14 cellular contexts compared by ENCODE assay signal in genomic region chr17:64016974-64017373, GRCh38. TPM values are rescaled to one million over a fixed set of nuclear protein-coding genes. Genes with fewer than 3 reads are reported as not detected.
DNase-seq lines count a peak whose midpoint lies in the region; ATAC-seq and TF ChIP-seq lines count a peak whose summit lies in the region.
"Had no signal": no experiment of that assay in that cellular context is flagged by ENCODE, and none has a peak within 500 bp of the region (broad histone marks: within the 10 kb centered on the region; RNA-seq: fewer than 3 reads in every experiment).

No MANE protein-coding gene starts in this region.

- H3K36me3 Mint-ChIP-seq in activated naive CD4-positive, alpha-beta T cell treated with anti-CD3 and anti-CD28 coated beads, Interleukin-2, amount 50 U/mL, for 24 hours: peaks cover 7% of the 10 kb centered on the region

- H3K27me3 ChIP-seq in SU-DHL-6 (ENCODE audit: low read length) (no peaks in the 10 kb centered on the region), esophagus muscularis mucosa (peaks cover 0 to 6% (median 0%) of the 10 kb centered on the region in 4 donors), thyroid gland (no peaks in the 10 kb centered on the region)
- H3K27me3 ChIP-seq: left lung, neutrophil had no signal

- intact Hi-C loops in esophagus muscularis mucosa (cut with DNase I) (no loop called here), thyroid gland (cut with DNase I) (no loop called here), lower leg skin (cut with DNase I; ENCODE audit: low total_unique reads) (no loop called here)

- peaks cover 54% of the 10 kb centered on the region for H3F3A ChIP-seq in SU-DHL-6 (ENCODE audit: insufficient read depth)

- no peaks in the 10 kb centered on the region for H3K27me3 Mint-ChIP-seq in activated naive CD4-positive, alpha-beta T cell treated with anti-CD3 and anti-CD28 coated beads, Interleukin-2, amount 50 U/mL, for 24 hours

- no peaks in the 10 kb centered on the region for H4K20me1 ChIP-seq in SU-DHL-6 (ENCODE audit: low read depth, low read length)

- TF ChIP-seq CTCF in SU-DHL-6 (IDR thresholded peaks at IDR 0.05; ENCODE audit: insufficient read depth, low read length, poor library complexity, severe bottlenecking): no peak
- TF ChIP-seq CTCF in esophagus muscularis mucosa (IDR thresholded peaks at IDR 0.05): no peak
- no peak for TF ChIP-seq CTCF in thyroid gland (IDR thresholded peaks at IDR 0.05)
- TF ChIP-seq CTCF in lower leg skin (IDR thresholded peaks at IDR 0.05): no peak

- peak overlapping the region; percentile 65 for H3K4me3 ChIP-seq in SU-DHL-6 (ENCODE audit: insufficient read depth, low read length, poor library complexity, severe bottlenecking)
- no peak overlapping the region for H3K4me3 ChIP-seq in esophagus muscularis mucosa
- no peak overlapping the region for H3K4me3 ChIP-seq in thyroid gland (replicated peaks in 1 of 3)
- no peak overlapping the region for H3K4me3 ChIP-seq in lower leg skin (ENCODE audit: low read depth, poor library complexity, severe bottlenecking)
- H3K4me3 ChIP-seq: left lung had no signal

- TF ChIP-seq POLR2A in esophagus muscularis mucosa (IDR thresholded peaks at IDR 0.05; ENCODE audit: low read depth) (no peak), thyroid gland (IDR thresholded peaks at IDR 0.05) (no peak), lower leg skin (IDR thresholded peaks at IDR 0.05) (no peak)

- no peak for ATAC-seq in HG03442 (IDR thresholded peaks at IDR 0.05; ENCODE audit: unreplicated experiment)
- ATAC-seq: left lung had no signal

- DNase-seq in activated naive CD4-positive, alpha-beta T cell treated with Interleukin-2 at 50 U/mL for 16 hours: no peak
- DNase-seq in esophagus muscularis mucosa (ENCODE audit: extremely low spot score) (no peak), thyroid gland (no peak), lower leg skin (ENCODE audit: low spot score in 2 of 2) (no peak), occipital lobe (lab: John Stamatoyannopoulos, UW) (no peak)
- DNase-seq: EL; hippocampal formation; left lung; stimulated activated CD4-positive, alpha-beta T cell treated with anti-CD3 and anti-CD28 coated beads, Interleukin-12 subunit alpha, Interleukin-12 subunit beta, amount 100 ng/mL, for 4 hours had no signal

- H3K27ac Mint-ChIP-seq in activated naive CD4-positive, alpha-beta T cell treated with anti-CD3 and anti-CD28 coated beads, Interleukin-2, amount 50 U/mL, for 24 hours: peak overlapping the region; percentile 75

- H3K9me3 Mint-ChIP-seq in activated naive CD4-positive, alpha-beta T cell treated with anti-CD3 and anti-CD28 coated beads, Interleukin-2, amount 50 U/mL, for 24 hours: no peaks in the 10 kb centered on the region

- H3K4me3 Mint-ChIP-seq in activated naive CD4-positive, alpha-beta T cell treated with anti-CD3 and anti-CD28 coated beads, Interleukin-2, amount 50 U/mL, for 24 hours: peak overlapping the region; percentile 80

- peaks cover 73% of the 10 kb centered on the region for H3K4me1 Mint-ChIP-seq in activated naive CD4-positive, alpha-beta T cell treated with anti-CD3 and anti-CD28 coated beads, Interleukin-2, amount 50 U/mL, for 24 hours

- no peaks in the 10 kb centered on the region for H3K36me3 ChIP-seq in SU-DHL-6 (ENCODE audit: low read length)
- no peaks in the 10 kb centered on the region for H3K36me3 ChIP-seq in esophagus muscularis mucosa
- H3K36me3 ChIP-seq in thyroid gland: no peaks in the 10 kb centered on the region
- H3K36me3 ChIP-seq: left lung, neutrophil had no signal

- peak overlapping the region; percentile 98 for H3K27ac ChIP-seq in SU-DHL-6 (ENCODE audit: low read depth, low read length)
- H3K27ac ChIP-seq in esophagus muscularis mucosa (replicated peaks in 1 of 4): peak overlapping the region in 3 of 4 donors; percentile 2 to 55 (median 35)
- peak overlapping the region in 2 of 3 donors; percentile 31 to 47 for H3K27ac ChIP-seq in thyroid gland
- H3K27ac ChIP-seq: neutrophil had no signal

- H2AFZ ChIP-seq in SU-DHL-6 (ENCODE audit: low read depth, low read length, severe bottlenecking): peak overlapping the region; percentile 52

- no peak for TF ChIP-seq EP300 in esophagus muscularis mucosa (IDR thresholded peaks at IDR 0.05)

- H3K79me2 ChIP-seq in SU-DHL-6 (ENCODE audit: insufficient read depth, low read length): peaks cover 63% of the 10 kb centered on the region

- H3K9me3 ChIP-seq in SU-DHL-6 (ENCODE audit: insufficient read depth, low read length) (no peaks in the 10 kb centered on the region), esophagus muscularis mucosa (no peaks in the 10 kb centered on the region), thyroid gland (no peaks in the 10 kb centered on the region)
- H3K9me3 ChIP-seq: left lung, neutrophil had no signal

- peak overlapping the region; percentile 56 for H3K9ac ChIP-seq in SU-DHL-6 (ENCODE audit: low read length)

- WGBS in esophagus muscularis mucosa: 68% methylated on average over 3 of the region's 3 CpGs
- WGBS in thyroid gland, 2 donors: 75 to 78% methylated on average over 3 of the region's 3 CpGs
- 74 to 75% methylated on average over 3 of the region's 3 CpGs for WGBS in lower leg skin, 2 donors

- H3K4me2 ChIP-seq in SU-DHL-6 (ENCODE audit: low read depth, low read length, poor library complexity, severe bottlenecking): peak overlapping the region; percentile 99

- H3K9me2 ChIP-seq in SU-DHL-6 (replicated peaks; ENCODE audit: insufficient read depth, low read length): no peaks in the 10 kb centered on the region

- peaks cover 0 to 18% (median 4%) of the 10 kb centered on the region in 4 donors for H3K4me1 ChIP-seq in esophagus muscularis mucosa
- H3K4me1 ChIP-seq in thyroid gland: peaks cover 0 to 4% of the 10 kb centered on the region in 2 donors

RNA-seq across cellular contexts. Expression of gene ICAM2, which starts 3.5 kb away (rescaled TPM):
- total RNA-seq in esophagus muscularis mucosa (10 to 100 TPM; 22.4 to 75.1 (median 58.1) TPM), thyroid gland (10 to 100 TPM; 20.3 to 41.8 (median 30.6) TPM), lower leg skin (10 to 100 TPM; 11.5 to 26.8 (median 19.9) TPM), occipital lobe (8.4 TPM)

RNA-seq across cellular contexts. Expression of gene PRR29, which starts 18.8 kb away (rescaled TPM):
- total RNA-seq in esophagus muscularis mucosa: under 1 TPM in 3 of 4 donors, not detected in 1; 0.23 to 0.42 (median 0.39) TPM
- total RNA-seq in thyroid gland: 1 to 10 TPM; 1.7 to 5.6 (median 4.2) TPM
- total RNA-seq in lower leg skin: under 1 TPM in 1 of 4 donors, not detected in 3; 0.17 TPM
- 0.78 TPM for total RNA-seq in occipital lobe

RNA-seq across cellular contexts. Expression of gene SCN4A, which starts 44.3 kb away (rescaled TPM):
- total RNA-seq in esophagus muscularis mucosa (under 1 TPM; under 0.01 to 0.71 (median 0.20) TPM), thyroid gland (1 to 10 TPM; 2.4 to 7.1 (median 4.0) TPM), lower leg skin (1 to 10 TPM in 1 of 4 donors, under 1 TPM in 3; 0.80 to 1.5 (median 0.81) TPM), occipital lobe (not detected)
- total RNA-seq: epithelial cell of proximal tubule had no signal

Comparison
In these comparisons a context has a peak if more than half of its experiments do, and no peak if none do; other contexts are left out.
1. H3K27ac ChIP-seq: peak in every context shown above with its lines; median percentile 98 in SU-DHL-6; 39 in thyroid gland; 35 in esophagus muscularis mucosa.